In genomic region chr13:18280904-18281757, GRCh38 we compare ENCODE assay signal across 8 cellular contexts.
A peak's percentile ranks its signal among the peaks of the same experiment; 100 is the strongest.
DNase-seq lines count a peak whose midpoint lies in the region; ATAC-seq, FAIRE-seq and TF ChIP-seq lines count a peak whose summit lies in the region.
"Not testable (repeated sequence)": the region's sequence is repeated elsewhere in the genome, so short reads cannot be mapped to it uniquely, and the experiment has no call there.

No MANE protein-coding gene starts in this region.

- intact Hi-C loops in PC-3 (cut with micrococcal nuclease); MCF 10A (cut with micrococcal nuclease); natural killer cell (cut with micrococcal nuclease): not testable (repeated sequence)

- H3K4me2 ChIP-seq in A549: peak overlapping the region; percentile 26; the same call in 2 of the 3 replicates
- not testable (repeated sequence) for H3K4me2 ChIP-seq in PC-3 (ENCODE audit: low read length)

- WGBS in A549 (ENCODE audit: missing lambda C conversion rate): 57% methylated on average over 6 of the region's 10 CpGs

- TF ChIP-seq CTCF in A549 (IDR thresholded peaks at IDR 0.05); PC-3 (conservative IDR thresholded peaks at IDR 0.05; ENCODE audit: low read depth, low read length); MCF 10A (IDR thresholded peaks at IDR 0.05; ENCODE audit: unreplicated experiment); natural killer cell (IDR thresholded peaks at IDR 0.05): not testable (repeated sequence)

- FAIRE-seq in A549 (lab: Jason Lieb, UNC): not testable (repeated sequence)

- H3K4me3 Mint-ChIP-seq in MCF 10A (ENCODE audit: unreplicated experiment); natural killer cell; stimulated activated naive B cell treated with anti-CD40 and anti-IgM and Interleukin-4, amounts not matched to agents 10 μg/mL and 1 μg/mL and 100 μg/mL, for 72 hours: not testable (repeated sequence)

- H3K27me3 Mint-ChIP-seq in MCF 10A (ENCODE audit: insufficient read depth, unreplicated experiment); natural killer cell (ENCODE audit: low read depth in 2 of 2); stimulated activated naive B cell treated with anti-CD40 and anti-IgM and Interleukin-4, amounts not matched to agents 10 μg/mL and 1 μg/mL and 100 μg/mL, for 72 hours: not testable (repeated sequence)

- H3K27ac ChIP-seq in A549: peak overlapping the region; percentile 66 to 80; a peak in 4 of 6 replicates
- H3K27ac ChIP-seq in PC-3 (ENCODE audit: low read length): 0 out of 2 replicates have a peak overlapping the region, but pooled peaks have one; percentile 13

- H3K9me3 Mint-ChIP-seq in MCF 10A (ENCODE audit: unreplicated experiment): peaks cover 17% of the 10 kb centered on the region
- not testable (repeated sequence) for H3K9me3 Mint-ChIP-seq in natural killer cell; stimulated activated naive B cell treated with anti-CD40 and anti-IgM and Interleukin-4, amounts not matched to agents 10 μg/mL and 1 μg/mL and 100 μg/mL, for 72 hours

- H3K9me2 ChIP-seq in PC-3 (replicated peaks; ENCODE audit: low read length): not testable (repeated sequence)

- not testable (repeated sequence) for H3K4me3 ChIP-seq in A549; PC-3 (ENCODE audit: low read length)

- H4K20me1 ChIP-seq in PC-3 (ENCODE audit: low read length): not testable (repeated sequence)

- H3K36me3 Mint-ChIP-seq in MCF 10A (ENCODE audit: insufficient read depth, unreplicated experiment); natural killer cell; stimulated activated naive B cell treated with anti-CD40 and anti-IgM and Interleukin-4, amounts not matched to agents 10 μg/mL and 1 μg/mL and 100 μg/mL, for 72 hours: not testable (repeated sequence)

- BruUV-seq in PC-3 (replicated peaks; lab: Mats Ljungman, UMichigan); MCF 10A (replicated peaks; lab: Mats Ljungman, UMichigan): not testable (repeated sequence)

- not testable (repeated sequence) for H3K9me3 ChIP-seq in A549; PC-3 (ENCODE audit: low read length)

- not testable (repeated sequence) for H3K9ac ChIP-seq in PC-3 (ENCODE audit: low read length)

- DNase-seq in A549 (ENCODE audit: low read depth in 1 of 2, low spot score in 1 of 2) (peak in 1 of 2 experiments; percentile 60), HT1080 (ENCODE audit: low read depth) (peak; percentile 69), PC-3 (peak; percentile 6), SW480 (ENCODE audit: low spot score) (peak; percentile 63), MCF 10A (ENCODE audit: unreplicated experiment) (peak; percentile 38), glomerular visceral epithelial cell (ENCODE audit: extremely low spot score) (peak; percentile 87)
- not testable (repeated sequence) for DNase-seq in natural killer cell; stimulated activated naive B cell treated with anti-CD40 and anti-IgM and Interleukin-4, amounts not matched to agents 10 μg/mL and 1 μg/mL and 100 μg/mL, for 72 hours

- H3K79me2 ChIP-seq in PC-3 (ENCODE audit: low read length): not testable (repeated sequence)

- not testable (repeated sequence) for H3K36me3 ChIP-seq in PC-3 (ENCODE audit: low read depth, low read length)

- POLR2A ChIA-PET in A549 (lab: Yijun Ruan, JAX); PC-3 (lab: Charles Lee; ENCODE audit: unreplicated experiment); MCF 10A (lab: Yijun Ruan, JAX): not testable (repeated sequence)

- H2AFZ ChIP-seq in PC-3 (ENCODE audit: low read length): not testable (repeated sequence)

- not testable (repeated sequence) for H3K27me3 ChIP-seq in PC-3 (ENCODE audit: low read length)

- TF ChIP-seq EP300 in A549 (IDR thresholded peaks at IDR 0.05): not testable (repeated sequence)

- ATAC-seq in A549 (peak; percentile 51 to 70), natural killer cell (peak; percentile 36 to 79 (median 61))
- ATAC-seq in PC-3: not testable (repeated sequence)
- ATAC-seq in stimulated activated naive B cell treated with anti-CD40 and anti-IgM and Interleukin-4, amounts not matched to agents 10 μg/mL and 1 μg/mL and 100 μg/mL, for 72 hours (replicated peaks): peak; percentile 17 to 52

- not testable (repeated sequence) for H3F3A ChIP-seq in PC-3 (ENCODE audit: low read length, unreplicated experiment)

- not testable (repeated sequence) for TF ChIP-seq POLR2A in A549 (IDR thresholded peaks at IDR 0.05; ENCODE audit: low read length)

- not testable (repeated sequence) for H3K4me1 Mint-ChIP-seq in MCF 10A (ENCODE audit: insufficient read depth, unreplicated experiment); natural killer cell; stimulated activated naive B cell treated with anti-CD40 and anti-IgM and Interleukin-4, amounts not matched to agents 10 μg/mL and 1 μg/mL and 100 μg/mL, for 72 hours

- peaks cover 11% of the 10 kb centered on the region; the same call in 2 of the 3 replicates for H3K4me1 ChIP-seq in A549
- H3K4me1 ChIP-seq in PC-3 (ENCODE audit: insufficient read depth, low read length): not testable (repeated sequence)

- not testable (repeated sequence) for H3K27ac Mint-ChIP-seq in MCF 10A (ENCODE audit: low read depth, unreplicated experiment); natural killer cell; stimulated activated naive B cell treated with anti-CD40 and anti-IgM and Interleukin-4, amounts not matched to agents 10 μg/mL and 1 μg/mL and 100 μg/mL, for 72 hours

- CTCF ChIA-PET in A549 (lab: Yijun Ruan, JAX); PC-3 (lab: Charles Lee); MCF 10A (lab: Yijun Ruan, JAX): not testable (repeated sequence)

- not testable (repeated sequence) for TF ChIP-seq RAD21 in A549 (conservative IDR thresholded peaks at IDR 0.05 in 1 of 2, IDR thresholded peaks at IDR 0.05 in 1 of 2)

TF ChIP-seq in A549, 52 proteins besides CTCF, POLR2A, EP300 and RAD21:
- not testable (repeated sequence) for TF ChIP-seq FOSL2 (IDR thresholded peaks at IDR 0.05)
- 0 out of 2 replicates have a peak, but pooled peaks have one; percentile 24 for TF ChIP-seq FOSL2 (CRISPR knock-in tag; IDR thresholded peaks at IDR 0.05)
